Comparison of ENCODE assay signal across 2 cellular contexts in genomic region chr3:127233371-127233770, GRCh38.
TF ChIP-seq lines count a peak whose summit lies in the region.

No MANE protein-coding gene starts in this region.

TF ChIP-seq in K562, 482 proteins besides CTCF, POLR2A, EP300 and RAD21 (continued from another document):
- TF ChIP-seq THAP12 (CRISPR knock-in tag; IDR thresholded peaks at IDR 0.05) (no peak), MIER1 (IDR thresholded peaks at IDR 0.05; ENCODE audit: low read depth) (peak; percentile 72; the same call in 1 of the 2 replicates), EHMT2 (IDR thresholded peaks at IDR 0.05) (peak; percentile 70; the same call in 1 of the 2 replicates), ZMIZ1 (IDR thresholded peaks at IDR 0.05; ENCODE audit: low read depth in 2 of 2, low read length in 2 of 2) (no peak)
TF ChIP-seq in K562: peak in this region for 2.

TF ChIP-seq in liver, 16 proteins besides CTCF, POLR2A, EP300 and RAD21 (continued from another document):
- peak; percentile 98 for TF ChIP-seq REST (IDR thresholded peaks at IDR 0.05)
